ENCODE assay signal across 19 cellular contexts in the genomic region with DNA sequence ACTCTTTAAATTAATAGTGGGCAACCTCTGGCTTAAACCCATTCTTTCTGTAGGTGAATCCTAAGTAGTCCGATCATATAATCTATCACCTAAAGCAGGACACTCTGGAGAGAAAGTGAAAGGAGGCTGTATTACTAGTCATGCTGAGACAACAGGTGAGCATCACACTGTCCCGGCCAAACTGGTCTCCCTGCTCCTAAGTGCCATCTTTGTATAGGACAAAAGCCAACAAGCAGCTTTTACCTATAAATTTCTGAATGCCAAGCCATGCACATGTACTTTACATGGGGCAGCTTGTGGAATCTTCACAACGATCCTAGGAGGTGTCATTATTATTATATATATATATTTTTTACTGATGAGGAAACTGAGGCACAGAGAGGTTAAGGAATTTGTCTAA.
"Had no signal": no experiment of that assay in that cellular context is flagged by ENCODE, and none has a peak within 500 bp of the region (broad histone marks: within the 10 kb centered on the region; RNA-seq: fewer than 3 reads in every experiment).

No MANE protein-coding gene starts in this region.

- H3K9me3 ChIP-seq: SK-N-SH had no signal

- H3K4me3 ChIP-seq: K562 had no signal

- ATAC-seq: K562, Panc1, PC-3 had no signal

- H3K27ac ChIP-seq: HL-60, KMS-11, RWPE1 had no signal

- DNase-seq: Kasumi-1, MV-4-11, NCI-H1048, NCI-H1105, NCI-H1436 treated with DMSO at 0.1 percent for 48 hours, NCI-H1694, NCI-H2029 treated with DMSO at 0.1 percent for 48 hours, NCI-H2227 treated with DMSO at 0.1 percent for 48 hours, NCI-H526 treated with DMSO at 0.1 percent for 48 hours, NCI-H748 treated with DMSO at 0.1 percent for 48 hours, PC-3, SHP77, SK-N-SH, SW 1271 had no signal
